In genomic region chr16:18789515-18789849, GRCh38 we compare ENCODE assay signal across 8 cellular contexts. TPM values are rescaled to one million over a fixed set of nuclear protein-coding genes. Genes with fewer than 3 reads are reported as not detected.
DNase-seq lines count a peak whose midpoint lies in the region; ATAC-seq and TF ChIP-seq lines count a peak whose summit lies in the region.

No MANE protein-coding gene starts in this region.

- peaks cover 51% of the 10 kb centered on the region for H3K4me1 Mint-ChIP-seq in activated T-cell treated with anti-CD3 and anti-CD28 coated beads, Interleukin-2, amount 50 U/mL, for 24 hours (ENCODE audit: low read depth)

- H3K4me1 ChIP-seq in body of pancreas (peaks cover 43% of the 10 kb centered on the region), transverse colon (peaks cover 9 to 54% (median 41%) of the 10 kb centered on the region in 4 donors)

- H3K27me3 ChIP-seq in body of pancreas (no peaks in the 10 kb centered on the region), transverse colon (no peaks in the 10 kb centered on the region)

- peak overlapping the region; percentile 94 for H3K4me3 Mint-ChIP-seq in activated T-cell treated with anti-CD3 and anti-CD28 coated beads, Interleukin-2, amount 50 U/mL, for 24 hours

- in situ Hi-C loops in transverse colon (cut with MboI; ENCODE audit: low pct_ligation_motif_present in 1 of 4, low pct_unique_long_range_greater_than_20kb in 1 of 4, low sequenced_read_pairs in 3 of 4) = no loop called here

- no peaks in the 10 kb centered on the region for H3K27me3 Mint-ChIP-seq in activated T-cell treated with anti-CD3 and anti-CD28 coated beads, Interleukin-2, amount 50 U/mL, for 24 hours

- H3K36me3 ChIP-seq in body of pancreas (replicated peaks in 1 of 2; ENCODE audit: insufficient read depth in 1 of 2, low read depth in 2 of 2) = peaks cover 0 to 31% of the 10 kb centered on the region in 2 donors
- H3K36me3 ChIP-seq in transverse colon = peaks cover 0 to 61% (median 23%) of the 10 kb centered on the region in 4 donors

- TF ChIP-seq CTCF in body of pancreas (IDR thresholded peaks at IDR 0.05) (no peak), transverse colon (IDR thresholded peaks at IDR 0.05) (no peak)

- H3K9me3 ChIP-seq in body of pancreas = no peaks in the 10 kb centered on the region
- no peaks in the 10 kb centered on the region for H3K9me3 ChIP-seq in transverse colon

- H3K27ac Mint-ChIP-seq in activated T-cell treated with anti-CD3 and anti-CD28 coated beads, Interleukin-2, amount 50 U/mL, for 24 hours = peak overlapping the region; percentile 97

- WGBS in body of pancreas, 2 donors = 0% methylated on average over 5 of the region's 5 CpGs
- WGBS in transverse colon (ENCODE audit: low coverage in 1 of 2), 2 donors = 0 to 1% methylated on average over 1 to 5 of the region's 5 CpGs

- intact Hi-C loops in body of pancreas (cut with DNase I) = no loop called here
- intact Hi-C loops in transverse colon (cut with DNase I; ENCODE audit: low total_unique reads) = no loop called here

- H3K36me3 Mint-ChIP-seq in activated T-cell treated with anti-CD3 and anti-CD28 coated beads, Interleukin-2, amount 50 U/mL, for 24 hours (ENCODE audit: low read depth) = peaks cover 100% of the 10 kb centered on the region

- TF ChIP-seq POLR2A in body of pancreas (IDR thresholded peaks at IDR 0.05) = no peak
- no peak for TF ChIP-seq POLR2A in transverse colon (IDR thresholded peaks at IDR 0.05)

- no peaks in the 10 kb centered on the region for H3K9me3 Mint-ChIP-seq in activated T-cell treated with anti-CD3 and anti-CD28 coated beads, Interleukin-2, amount 50 U/mL, for 24 hours

- peak overlapping the region in 3 of 4 donors; percentile 80 to 90 (median 84) for H3K27ac ChIP-seq in body of pancreas
- H3K27ac ChIP-seq in transverse colon = peak overlapping the region; percentile 85 to 92 (median 90)

- DNase-seq in activated T-cell treated with anti-CD3 and anti-CD28 coated beads, Interleukin-2, amount 50 U/mL, for 24 hours = no peak
- DNase-seq in activated T-cell treated with anti-CD3 and anti-CD28 coated beads for 4 hours = no peak
- no peak for DNase-seq in body of pancreas
- peak; percentile 28 for DNase-seq in medulla oblongata (ENCODE audit: extremely low spot score)
- DNase-seq in transverse colon = no peak
- no peak for DNase-seq in AML-193 (lab: John Stamatoyannopoulos, UW)
- no peak for DNase-seq in SW480 (ENCODE audit: low spot score)

- ATAC-seq in body of pancreas (no peak), HG02840 (IDR thresholded peaks at IDR 0.05; ENCODE audit: low FRiP score, unreplicated experiment) (no peak)

- TF ChIP-seq EP300 in transverse colon (IDR thresholded peaks at IDR 0.05; ENCODE audit: low read depth) = no peak

- peak overlapping the region; percentile 67 to 99 for H3K4me3 ChIP-seq in body of pancreas
- H3K4me3 ChIP-seq in transverse colon = peak overlapping the region; percentile 70 to 88 (median 82)

RNA-seq across cellular contexts. Expression of gene RPS15A, which starts 0.7 kb away (rescaled TPM):
- 100 to 1,000 TPM; 232 to 393 TPM for total RNA-seq in body of pancreas
- total RNA-seq in transverse colon = 1,000 to 10,000 TPM in 3 of 4 donors, 100 to 1,000 TPM in 1; 885 to 1,418 (median 1,010) TPM

RNA-seq across cellular contexts. Expression of gene ARL6IP1, which starts 11.9 kb away (rescaled TPM):
- total RNA-seq in body of pancreas (100 to 1,000 TPM; 111 to 153 TPM), transverse colon (100 to 1,000 TPM in 3 of 4 donors, 10 to 100 TPM in 1; 73.0 to 232 (median 175) TPM)
